Comparison of ENCODE assay signal across 19 cellular contexts in the genomic region with DNA sequence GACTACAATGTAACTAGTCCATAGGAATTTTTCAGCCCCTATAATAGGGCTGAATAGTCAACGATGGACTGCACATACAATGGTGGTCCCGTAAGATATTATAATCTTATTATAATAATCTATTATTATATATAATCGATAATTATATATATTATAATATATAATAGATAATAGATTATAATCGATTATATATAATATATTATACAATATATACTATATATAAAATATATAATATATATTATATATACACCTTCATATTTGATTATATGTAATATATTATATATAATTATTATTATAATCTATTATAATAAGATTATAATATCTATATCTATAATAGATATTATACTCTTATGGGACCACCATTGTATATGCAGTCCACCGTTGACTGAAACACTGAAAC.
"Had no signal": no experiment of that assay in that cellular context is flagged by ENCODE, and none has a peak within 500 bp of the region (broad histone marks: within the 10 kb centered on the region; RNA-seq: fewer than 3 reads in every experiment).

No MANE protein-coding gene starts in this region.

- DNase-seq: KBM-7, MG63, NCI-H1092 treated with DMSO at 0.1 percent for 48 hours, NCI-H1436, NCI-H187, NCI-H2029, NCI-H2081 treated with DMSO at 0.1 percent for 48 hours, NCI-H2171, NCI-H226, NCI-H446, NCI-H510A, NCI-H524 treated with DMSO at 0.1 percent for 48 hours, NCI-H69, NCI-H774, SHP77 treated with DMSO at 0.1 percent for 48 hours, SJCRH30 had no signal

- ATAC-seq: Panc1, Right ventricle myocardium inferior, SK-N-SH treated with all-trans-retinoic acid at 6 μM for 48 hours had no signal
